In the genomic region with DNA sequence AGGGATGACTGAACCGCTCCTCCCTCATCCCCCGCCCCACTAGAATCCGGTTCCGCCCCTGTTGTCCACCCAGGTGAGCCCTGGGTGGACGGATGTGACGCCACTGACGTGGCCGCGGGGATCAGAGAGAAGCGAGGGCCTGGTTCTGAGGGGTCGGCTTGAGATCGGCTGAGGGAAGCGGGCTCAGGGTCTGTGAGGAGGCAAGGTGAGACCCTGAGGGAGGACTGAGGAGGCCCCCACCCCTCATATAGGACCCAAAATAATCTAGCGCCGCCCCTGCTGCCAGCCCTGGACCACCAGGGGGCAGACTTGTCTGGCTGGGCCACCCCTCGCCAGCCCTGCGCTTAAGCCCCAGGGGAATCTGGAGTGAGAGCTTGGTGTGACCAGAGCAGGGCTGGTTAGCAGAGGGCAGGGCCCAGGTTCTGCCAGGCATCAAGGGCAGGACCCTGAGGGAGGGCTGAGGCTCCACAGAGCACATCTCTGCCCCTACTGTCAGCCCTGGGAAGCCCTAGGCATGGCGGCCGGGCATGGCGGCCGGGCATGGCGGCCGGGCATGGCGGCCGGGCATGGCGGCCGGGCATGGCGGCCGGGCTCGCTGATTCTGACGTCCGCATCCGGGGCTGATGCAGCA, we compare ENCODE assay signal across 13 cellular contexts. TPM values are rescaled to one million over a fixed set of nuclear protein-coding genes. Genes with fewer than 3 reads are reported as not detected.
DNase-seq lines count a peak whose midpoint lies in the region; ATAC-seq and TF ChIP-seq lines count a peak whose summit lies in the region.
"Had no signal": no experiment of that assay in that cellular context is flagged by ENCODE, and none has a peak within 500 bp of the region (broad histone marks: within the 10 kb centered on the region; RNA-seq: fewer than 3 reads in every experiment).

A gene with protein sequence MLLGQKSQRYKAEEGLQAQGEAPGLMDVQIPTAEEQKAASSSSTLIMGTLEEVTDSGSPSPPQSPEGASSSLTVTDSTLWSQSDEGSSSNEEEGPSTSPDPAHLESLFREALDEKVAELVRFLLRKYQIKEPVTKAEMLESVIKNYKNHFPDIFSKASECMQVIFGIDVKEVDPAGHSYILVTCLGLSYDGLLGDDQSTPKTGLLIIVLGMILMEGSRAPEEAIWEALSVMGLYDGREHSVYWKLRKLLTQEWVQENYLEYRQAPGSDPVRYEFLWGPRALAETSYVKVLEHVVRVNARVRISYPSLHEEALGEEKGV (plus strand): TSS at position 103 of the 631 bp plus-strand sequence. CDS start 3,090 bp downstream, outside the sequence.

- TF ChIP-seq CTCF in HCT116 (IDR thresholded peaks at IDR 0.05 in 2 of 3, conservative IDR thresholded peaks at IDR 0.05 in 1 of 3; ENCODE audit: borderline replicate concordance in 1 of 3, insufficient read depth in 1 of 3, low read depth in 2 of 3, low read length in 2 of 3) (peak; percentile 4 to 43 (median 32); a peak in 3 of 6 replicates), RWPE1 (conservative IDR thresholded peaks at IDR 0.05; ENCODE audit: low read depth) (no peak)

- no peaks in the 10 kb centered on the region for H3K9me3 Mint-ChIP-seq in stimulated activated effector memory CD8-positive, alpha-beta T cell treated with anti-CD3 and anti-CD28 coated beads, Interleukin-12 subunit alpha, Interleukin-12 subunit beta, amount 100 ng/mL, for 72 hours
- H3K9me3 Mint-ChIP-seq: activated naive CD4-positive, alpha-beta T cell treated with anti-CD3 and anti-CD28 coated beads, Interleukin-2, amount 50 U/mL, for 24 hours had no signal

- H3K4me2 ChIP-seq in HCT116 (ENCODE audit: low read length), result no peak within 1 kb of the TSS

- TF ChIP-seq POLR2A in HCT116 (IDR thresholded peaks at IDR 0.05; ENCODE audit: borderline replicate concordance, extremely low read depth, insufficient read depth, insufficient read length), result no peak

- H3K79me2 ChIP-seq in HCT116 (ENCODE audit: insufficient read depth, low read length), result no peaks in the 10 kb centered on the region

- H3K36me3 ChIP-seq in HCT116 (ENCODE audit: control insufficient read depth in 1 of 2, insufficient read depth in 2 of 2, low read length in 2 of 2), result no peaks in the 10 kb centered on the region
- H3K36me3 ChIP-seq: right atrium auricular region, transverse colon had no signal

- H3K27ac ChIP-seq in HCT116 (ENCODE audit: low read depth, low read length) (no peak within 1 kb of the TSS), RWPE1 (no peak within 1 kb of the TSS)
- H3K27ac ChIP-seq: right atrium auricular region, transverse colon had no signal

- DNase-seq in activated T-cell treated with anti-CD3 and anti-CD28 coated beads for 48 hours (ENCODE audit: low read depth), result peak; percentile 5
- DNase-seq in activated T-cell treated with anti-CD3 and anti-CD28 coated beads for 4 hours, result no peak
- DNase-seq in HCT116 (ENCODE audit: low read depth, low spot score), result no peak
- peak; percentile 55 for DNase-seq in activated CD8-positive, alpha-beta memory T cell treated with anti-CD3 and anti-CD28 coated beads, Interleukin-2, amount 50 U/mL, for 48 hours
- no peak for DNase-seq in stimulated activated effector memory CD8-positive, alpha-beta T cell treated with anti-CD3 and anti-CD28 coated beads, Interleukin-12 subunit alpha, Interleukin-12 subunit beta, amount 100 ng/mL, for 72 hours (ENCODE audit: low spot score in 2 of 2)
- DNase-seq in RWPE1 (ENCODE audit: low spot score), result no peak
- no peak for DNase-seq in DMS79 (lab: John Stamatoyannopoulos, UW)
- DNase-seq: NCI-H2029, transverse colon had no signal

- H3K9me3 ChIP-seq in HCT116 (ENCODE audit: control insufficient read depth in 1 of 2, insufficient read depth in 1 of 2, low read depth in 1 of 2, low read length in 2 of 2), result no peaks in the 10 kb centered on the region
- H3K9me3 ChIP-seq: right atrium auricular region, transverse colon had no signal

- H3K36me3 Mint-ChIP-seq in stimulated activated effector memory CD8-positive, alpha-beta T cell treated with anti-CD3 and anti-CD28 coated beads, Interleukin-12 subunit alpha, Interleukin-12 subunit beta, amount 100 ng/mL, for 72 hours, result no peaks in the 10 kb centered on the region
- H3K36me3 Mint-ChIP-seq: activated naive CD4-positive, alpha-beta T cell treated with anti-CD3 and anti-CD28 coated beads, Interleukin-2, amount 50 U/mL, for 24 hours had no signal

- intact Hi-C loops in HCT116 (cut with micrococcal nuclease), result no loop called here

- no peak within 1 kb of the TSS for H3K27ac Mint-ChIP-seq in stimulated activated effector memory CD8-positive, alpha-beta T cell treated with anti-CD3 and anti-CD28 coated beads, Interleukin-12 subunit alpha, Interleukin-12 subunit beta, amount 100 ng/mL, for 72 hours
- H3K27ac Mint-ChIP-seq: activated naive CD4-positive, alpha-beta T cell treated with anti-CD3 and anti-CD28 coated beads, Interleukin-2, amount 50 U/mL, for 24 hours had no signal

- H3K4me3 Mint-ChIP-seq in stimulated activated effector memory CD8-positive, alpha-beta T cell treated with anti-CD3 and anti-CD28 coated beads, Interleukin-12 subunit alpha, Interleukin-12 subunit beta, amount 100 ng/mL, for 72 hours, result no peak within 1 kb of the TSS
- H3K4me3 Mint-ChIP-seq: activated naive CD4-positive, alpha-beta T cell treated with anti-CD3 and anti-CD28 coated beads, Interleukin-2, amount 50 U/mL, for 24 hours had no signal

- H3K9ac ChIP-seq in HCT116 (ENCODE audit: low read length), result no peak within 1 kb of the TSS

- no peaks in the 10 kb centered on the region for H3K9me2 ChIP-seq in HCT116 (ENCODE audit: insufficient read depth)

- H3K27me3 ChIP-seq in HCT116 (ENCODE audit: insufficient read depth, low read length), result no peaks in the 10 kb centered on the region
- H3K27me3 ChIP-seq: right atrium auricular region, transverse colon had no signal

- H3K4me1 ChIP-seq in HCT116 (ENCODE audit: control insufficient read depth in 1 of 2, insufficient read depth in 2 of 2, low read length in 2 of 2), result peaks cover 0 to 8% of the 10 kb centered on the region in 2 experiments; a peak in 2 of 4 replicates
- H3K4me1 ChIP-seq: right atrium auricular region, transverse colon had no signal

- H4K20me1 ChIP-seq in HCT116 (ENCODE audit: insufficient read depth), result no peaks in the 10 kb centered on the region

- no peak within 1 kb of the TSS for H2AFZ ChIP-seq in HCT116 (ENCODE audit: low read depth, low read length, poor library complexity, severe bottlenecking)

- CTCF ChIA-PET in HCT116 (lab: Charles Lee) (no interaction called here), RWPE1 (lab: Yijun Ruan, JAX) (interaction anchor here (1.3 kb wide), 1 partner anchor 10 kb away, joined by 9 read pairs; no protein-coding TSS in a partner anchor)

- POLR2A ChIA-PET in HCT116 (lab: Charles Lee), result no interaction called here
- POLR2A ChIA-PET in RWPE1 (lab: Yijun Ruan, JAX; ENCODE audit: low non-redundant PET), result no interaction called here

- H3K4me1 Mint-ChIP-seq in stimulated activated effector memory CD8-positive, alpha-beta T cell treated with anti-CD3 and anti-CD28 coated beads, Interleukin-12 subunit alpha, Interleukin-12 subunit beta, amount 100 ng/mL, for 72 hours, result no peaks in the 10 kb centered on the region
- H3K4me1 Mint-ChIP-seq: activated naive CD4-positive, alpha-beta T cell treated with anti-CD3 and anti-CD28 coated beads, Interleukin-2, amount 50 U/mL, for 24 hours had no signal

- BruUV-seq in HCT116 (replicated peaks; lab: Mats Ljungman, UMichigan), result no TSS peak

- ATAC-seq in HCT116 (peak; percentile 52; the same call in 1 of the 2 replicates), GM19035 (IDR thresholded peaks at IDR 0.05; ENCODE audit: unreplicated experiment) (no peak)
- ATAC-seq in stimulated activated effector memory CD8-positive, alpha-beta T cell treated with anti-CD3 and anti-CD28 coated beads, Interleukin-12 subunit alpha, Interleukin-12 subunit beta, amount 100 ng/mL, for 72 hours, result peak; percentile 47

- RAD21 ChIA-PET in HCT116 (lab: Charles Lee; ENCODE audit: low non-redundant PET in 1 of 2, low total read pairs in 2 of 2, uncharacterized antibody in 2 of 2, unreplicated experiment in 2 of 2), result no interaction called here

- TF ChIP-seq RAD21 in HCT116 (IDR thresholded peaks at IDR 0.05; ENCODE audit: low read depth), result 0 out of 2 replicates have a peak, but pooled peaks have one; percentile 7

- no peak within 1 kb of the TSS for H3K4me3 ChIP-seq in HCT116 (replicated peaks in 1 of 2; ENCODE audit: low read depth in 1 of 2, low read length in 2 of 2)
- H3K4me3 ChIP-seq: right atrium auricular region, transverse colon had no signal

TF ChIP-seq in HCT116, 20 proteins besides CTCF, POLR2A, EP300 and RAD21 (continues in another document):
- TF ChIP-seq TCF7L2 (IDR thresholded peaks at IDR 0.05; ENCODE audit: borderline replicate concordance, extremely low read depth, insufficient read depth, insufficient read length) (no peak), FOSL1 (IDR thresholded peaks at IDR 0.05; ENCODE audit: low read depth) (no peak), ELF1 (IDR thresholded peaks at IDR 0.05; ENCODE audit: borderline replicate concordance, low read depth) (no peak), ZNF274 (IDR thresholded peaks at IDR 0.05; ENCODE audit: low read depth, low read length) (no peak), SRF (IDR thresholded peaks at IDR 0.05; ENCODE audit: low read depth) (no peak), YY1 (IDR thresholded peaks at IDR 0.05; ENCODE audit: extremely low read depth, insufficient replicate concordance, low read depth, low read length) (no peak), JUND (IDR thresholded peaks at IDR 0.05) (no peak), SIN3A (IDR thresholded peaks at IDR 0.05; ENCODE audit: low read depth) (no peak), ZFX (IDR thresholded peaks at IDR 0.05) (no peak)
- TF ChIP-seq, protein P1, sequence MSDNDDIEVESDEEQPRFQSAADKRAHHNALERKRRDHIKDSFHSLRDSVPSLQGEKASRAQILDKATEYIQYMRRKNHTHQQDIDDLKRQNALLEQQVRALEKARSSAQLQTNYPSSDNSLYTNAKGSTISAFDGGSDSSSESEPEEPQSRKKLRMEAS (IDR thresholded peaks at IDR 0.05), result no peak
- TF ChIP-seq, protein P2, sequence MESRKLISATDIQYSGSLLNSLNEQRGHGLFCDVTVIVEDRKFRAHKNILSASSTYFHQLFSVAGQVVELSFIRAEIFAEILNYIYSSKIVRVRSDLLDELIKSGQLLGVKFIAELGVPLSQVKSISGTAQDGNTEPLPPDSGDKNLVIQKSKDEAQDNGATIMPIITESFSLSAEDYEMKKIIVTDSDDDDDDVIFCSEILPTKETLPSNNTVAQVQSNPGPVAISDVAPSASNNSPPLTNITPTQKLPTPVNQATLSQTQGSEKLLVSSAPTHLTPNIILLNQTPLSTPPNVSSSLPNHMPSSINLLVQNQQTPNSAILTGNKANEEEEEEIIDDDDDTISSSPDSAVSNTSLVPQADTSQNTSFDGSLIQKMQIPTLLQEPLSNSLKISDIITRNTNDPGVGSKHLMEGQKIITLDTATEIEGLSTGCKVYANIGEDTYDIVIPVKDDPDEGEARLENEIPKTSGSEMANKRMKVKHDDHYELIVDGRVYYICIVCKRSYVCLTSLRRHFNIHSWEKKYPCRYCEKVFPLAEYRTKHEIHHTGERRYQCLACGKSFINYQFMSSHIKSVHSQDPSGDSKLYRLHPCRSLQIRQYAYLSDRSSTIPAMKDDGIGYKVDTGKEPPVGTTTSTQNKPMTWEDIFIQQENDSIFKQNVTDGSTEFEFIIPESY (IDR thresholded peaks at IDR 0.05; ENCODE audit: extremely low read depth, insufficient replicate concordance, low read length), result no peak

RNA-seq across cellular contexts. Expression of the gene that starts here (rescaled TPM):
- total RNA-seq in HCT116 (2021; ENCODE audit: unreplicated experiment), result not detected
- polyA plus RNA-seq in HCT116 (2012), result 0.04 and 0.09 TPM in 2 replicates
- total RNA-seq: G401, right atrium auricular region, transverse colon had no signal

Comparison
In these comparisons a context has a peak if more than half of its experiments do, and no peak if none do; other contexts are left out.
1. DNase-seq: peak in activated T-cell treated with anti-CD3 and anti-CD28 coated beads for 48 hours (single experiment) and activated CD8-positive, alpha-beta memory T cell treated with anti-CD3 and anti-CD28 coated beads, Interleukin-2, amount 50 U/mL, for 48 hours (single experiment); none in activated T-cell treated with anti-CD3 and anti-CD28 coated beads for 4 hours (single experiment), HCT116 (single experiment), stimulated activated effector memory CD8-positive, alpha-beta T cell treated with anti-CD3 and anti-CD28 coated beads, Interleukin-12 subunit alpha, Interleukin-12 subunit beta, amount 100 ng/mL, for 72 hours (0 of 2), RWPE1 (single experiment) and DMS79 (single experiment).
2. Peak in ATAC-seq in HCT116; RNA of the gene not detected or under 1 TPM.